Comparison of ENCODE assay signal across 23 cellular contexts in genomic region chr7:101340379-101340778, GRCh38. TPM values are rescaled to one million over a fixed set of nuclear protein-coding genes. Genes with fewer than 3 reads are reported as not detected.
"Had no signal": no experiment of that assay in that cellular context is flagged by ENCODE, and none has a peak within 500 bp of the region (broad histone marks: within the 10 kb centered on the region; RNA-seq: fewer than 3 reads in every experiment).

No MANE protein-coding gene starts in this region.

- H3K4me1 ChIP-seq: SJSA1 had no signal

- H2AFZ ChIP-seq: PC-9 had no signal

- H3K4me3 ChIP-seq: MG63, PC-9, SJSA1, SK-N-MC had no signal

- H3K27ac ChIP-seq: PC-9, SJSA1, SK-N-MC had no signal

- H3K36me3 ChIP-seq: MG63, SJSA1 had no signal

- ATAC-seq: HepG2 had no signal

- DNase-seq: IMR-90, Karpas-422, KG1, MG63, NCI-H1092, NCI-H1105 treated with DMSO at 0.1 percent for 48 hours, NCI-H1417 treated with DMSO at 0.1 percent for 48 hours, NCI-H187, NCI-H2029, NCI-H2081 treated with DMSO at 0.1 percent for 48 hours, NCI-H2171, NCI-H345, NCI-H446 treated with DMSO at 0.1 percent for 48 hours, NCI-H510A treated with DMSO at 0.1 percent for 48 hours, NCI-H526, PC-9, Right ventricle myocardium superior, RPMI8226, SIG-M5 had no signal

- H3K4me2 ChIP-seq: PC-9 had no signal

- H3K27me3 ChIP-seq: MG63 had no signal

- H3K9me3 ChIP-seq: MG63, SJSA1 had no signal

RNA-seq across cellular contexts. Expression of gene COL26A1, which starts 22.3 kb away (rescaled TPM):
- total RNA-seq: IMR-90, OCI-LY7, Right ventricle myocardium superior, SJSA1 had no signal
- polyA plus RNA-seq: IMR-90 had no signal
